29 cellular contexts compared by ENCODE assay signal in the genomic region with DNA sequence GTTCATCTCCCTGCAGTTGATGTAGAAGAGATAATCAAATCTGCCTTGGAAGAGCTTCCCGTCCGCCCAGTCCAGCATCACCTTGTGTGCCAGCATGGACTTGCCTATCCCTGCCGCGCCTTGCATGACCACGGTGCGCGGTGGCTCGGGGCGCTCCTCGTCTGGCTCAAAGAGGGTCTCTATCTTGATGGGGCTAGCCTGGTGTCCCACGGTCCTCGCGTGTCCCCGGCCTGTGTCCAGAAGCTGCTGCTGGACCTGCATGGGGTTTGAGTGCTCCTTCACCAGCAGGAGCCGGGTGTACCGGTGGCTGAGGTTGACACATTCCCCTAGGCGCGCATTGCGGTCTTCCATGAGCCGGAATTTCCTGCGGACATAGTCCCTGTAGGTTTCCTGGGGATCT. TPM values are rescaled to one million over a fixed set of nuclear protein-coding genes. Genes with fewer than 3 reads are reported as not detected.
A peak's percentile ranks its signal among the peaks of the same experiment; 100 is the strongest.
DNase-seq lines count a peak whose midpoint lies in the region; ATAC-seq and TF ChIP-seq lines count a peak whose summit lies in the region.
"Had no signal": no experiment of that assay in that cellular context is flagged by ENCODE, and none has a peak within 500 bp of the region (broad histone marks: within the 10 kb centered on the region; RNA-seq: fewer than 3 reads in every experiment).

No MANE protein-coding gene starts in this region.

- no peak overlapping the region for H3K4me3 Mint-ChIP-seq in natural killer cell treated with Interleukin-12 subunit alpha and Interleukin-12 subunit beta and Interleukin-15 and Interleukin-18, amount 100 ng/mL, for 72 hours
- no peak overlapping the region for H3K4me3 Mint-ChIP-seq in natural killer cell
- peak overlapping the region; percentile 31 for H3K4me3 Mint-ChIP-seq in endothelial cell (ENCODE audit: unreplicated experiment)
- H3K4me3 Mint-ChIP-seq: B cell; CD4-positive, alpha-beta T cell; CD8-positive, alpha-beta T cell had no signal

- H2AK5ac ChIP-seq in neuronal stem cell (ENCODE audit: low read depth, low read length): peak overlapping the region; percentile 32

- H2BK15ac ChIP-seq in neuronal stem cell (ENCODE audit: low read length): peak overlapping the region; percentile 6

- H3K9ac ChIP-seq in neuronal stem cell (ENCODE audit: low read depth, low read length, poor library complexity): no peak overlapping the region

- no CpG with 5 or more reads among the region's 21 CpGs for WGBS in neuronal stem cell (ENCODE audit: extremely low coverage in 2 of 2, insufficient read length in 2 of 2, insufficient replicate concordance in 1 of 2), 2 donors

- BruUV-seq in OCI-LY7 (replicated peaks; lab: Mats Ljungman, UMichigan): no TSS peak

- no peak overlapping the region for H3K14ac ChIP-seq in neuronal stem cell (ENCODE audit: low read length)

- no peaks in the 10 kb centered on the region for H3K9me3 Mint-ChIP-seq in natural killer cell treated with Interleukin-12 subunit alpha and Interleukin-12 subunit beta and Interleukin-15 and Interleukin-18, amount 100 ng/mL, for 72 hours
- H3K9me3 Mint-ChIP-seq in natural killer cell (no peaks in the 10 kb centered on the region), endothelial cell (ENCODE audit: unreplicated experiment) (no peaks in the 10 kb centered on the region)
- H3K9me3 Mint-ChIP-seq: CD4-positive, alpha-beta T cell; CD8-positive, alpha-beta T cell had no signal

- H3K27me3 Mint-ChIP-seq in natural killer cell treated with Interleukin-12 subunit alpha and Interleukin-12 subunit beta and Interleukin-15 and Interleukin-18, amount 100 ng/mL, for 72 hours: no peaks in the 10 kb centered on the region
- no peaks in the 10 kb centered on the region for H3K27me3 Mint-ChIP-seq in natural killer cell (ENCODE audit: low read depth in 2 of 2)
- H3K27me3 Mint-ChIP-seq in endothelial cell (ENCODE audit: unreplicated experiment): no peaks in the 10 kb centered on the region
- H3K27me3 Mint-ChIP-seq: B cell; CD4-positive, alpha-beta T cell had no signal

- no peak overlapping the region for H2BK5ac ChIP-seq in neuronal stem cell (ENCODE audit: low read length)

- H3K4me3 ChIP-seq in neuronal stem cell (ENCODE audit: low read length in 2 of 2): no peak overlapping the region
- H3K4me3 ChIP-seq in OCI-LY7 (ENCODE audit: low read depth, low read length, poor library complexity, severe bottlenecking): no peak overlapping the region
- H3K4me3 ChIP-seq: A549, GM12878 had no signal

- H3K4me1 ChIP-seq in neuronal stem cell (ENCODE audit: control insufficient read depth in 2 of 2, insufficient read depth in 1 of 2, low read depth in 1 of 2, low read length in 2 of 2): no peaks in the 10 kb centered on the region
- no peaks in the 10 kb centered on the region for H3K4me1 ChIP-seq in OCI-LY7 (ENCODE audit: insufficient read depth, low read length, poor library complexity, severe bottlenecking)
- H3K4me1 ChIP-seq: A549, Caco-2 had no signal

- no peaks in the 10 kb centered on the region for H3K4me1 Mint-ChIP-seq in natural killer cell treated with Interleukin-12 subunit alpha and Interleukin-12 subunit beta and Interleukin-15 and Interleukin-18, amount 100 ng/mL, for 72 hours (ENCODE audit: low read depth in 2 of 2)
- no peaks in the 10 kb centered on the region for H3K4me1 Mint-ChIP-seq in natural killer cell
- peaks cover 8% of the 10 kb centered on the region for H3K4me1 Mint-ChIP-seq in endothelial cell (ENCODE audit: unreplicated experiment)
- H3K4me1 Mint-ChIP-seq: B cell had no signal

- no peak overlapping the region for H4K8ac ChIP-seq in neuronal stem cell (ENCODE audit: low read depth, low read length)

- H3K27me3 ChIP-seq in neuronal stem cell (ENCODE audit: control insufficient read depth in 3 of 3, insufficient read depth in 3 of 3, low read depth in 1 of 3, low read length in 3 of 3): no peaks in the 10 kb centered on the region
- H3K27me3 ChIP-seq: BLaER1 treated with 17β-estradiol and CSF1 and Interleukin-3, amounts not matched to agents 10 nM and 100 nM had no signal

- no peak for DNase-seq in natural killer cell treated with Interleukin-12 subunit alpha and Interleukin-12 subunit beta and Interleukin-15 and Interleukin-18, amount 100 ng/mL, for 72 hours (ENCODE audit: low spot score)
- DNase-seq in natural killer cell (no peak), endothelial cell (ENCODE audit: low spot score) (no peak), neuronal stem cell (ENCODE audit: low spot score) (no peak), KG1 (lab: John Stamatoyannopoulos, UW) (no peak), UCSD-AML1 (lab: John Stamatoyannopoulos, UW; ENCODE audit: unreplicated experiment) (no peak), OCI-LY7 (ENCODE audit: low spot score) (no peak)
- DNase-seq: AML-193; Caco-2; Calu3; CD4-positive, alpha-beta T cell; CD8-positive, alpha-beta T cell; DMS 273 treated with DMSO at 0.1 percent for 48 hours; DMS153; DMS53; DMS79; DND-41; EL; GDM1 had no signal

- no peaks in the 10 kb centered on the region for H4K20me1 ChIP-seq in OCI-LY7 (ENCODE audit: insufficient read depth, low read length)

- POLR2A ChIA-PET in OCI-LY7 (lab: Charles Lee): no interaction called here

- H3K36me3 ChIP-seq in neuronal stem cell (replicated peaks in 1 of 2; ENCODE audit: control insufficient read depth in 2 of 2, insufficient read depth in 2 of 2, low read length in 2 of 2): no peaks in the 10 kb centered on the region
- H3K36me3 ChIP-seq in OCI-LY7 (ENCODE audit: insufficient read depth, low read length): no peaks in the 10 kb centered on the region

- H3K4me2 ChIP-seq in neuronal stem cell (ENCODE audit: insufficient read depth, low read length, poor library complexity, severe bottlenecking) (no peak overlapping the region), OCI-LY7 (ENCODE audit: low read length) (no peak overlapping the region)
- H3K4me2 ChIP-seq: A549 had no signal

- CTCF ChIA-PET in OCI-LY7 (lab: Charles Lee; ENCODE audit: unreplicated experiment): no interaction called here

- no peaks in the 10 kb centered on the region for H3K79me1 ChIP-seq in neuronal stem cell (ENCODE audit: low read depth, low read length)

- no peaks in the 10 kb centered on the region for H3K9me3 ChIP-seq in neuronal stem cell (replicated peaks in 1 of 2; ENCODE audit: control insufficient read depth in 2 of 2, insufficient read depth in 1 of 2, low read depth in 1 of 2, low read length in 2 of 2)
- H3K9me3 ChIP-seq in OCI-LY7 (ENCODE audit: low read length): no peaks in the 10 kb centered on the region
- H3K9me3 ChIP-seq: A549; BLaER1 treated with 17β-estradiol and CSF1 and Interleukin-3, amounts not matched to agents 10 nM and 100 nM; Caco-2 had no signal

- TF ChIP-seq CTCF in natural killer cell (IDR thresholded peaks at IDR 0.05) (no peak), endothelial cell (IDR thresholded peaks at IDR 0.05; ENCODE audit: unreplicated experiment) (no peak), OCI-LY7 (conservative IDR thresholded peaks at IDR 0.05; ENCODE audit: low read length) (no peak)

- intact Hi-C loops in natural killer cell (cut with micrococcal nuclease): no loop called here
- intact Hi-C loops in OCI-LY7 (cut with micrococcal nuclease; ENCODE audit: unreplicated experiment): no loop called here

- peak overlapping the region; percentile 13 for H3K18ac ChIP-seq in neuronal stem cell (ENCODE audit: low read length)

- peak overlapping the region; percentile 81 for H3K23ac ChIP-seq in neuronal stem cell (ENCODE audit: low read depth, low read length, poor library complexity)

- H4K91ac ChIP-seq in neuronal stem cell (ENCODE audit: low read depth, low read length, poor library complexity): peak overlapping the region; percentile 5

- no peak overlapping the region for H2BK120ac ChIP-seq in neuronal stem cell (ENCODE audit: low read depth, low read length)

- H3K27ac ChIP-seq in neuronal stem cell (replicated peaks; ENCODE audit: low read length) (no peak overlapping the region), OCI-LY7 (ENCODE audit: low read depth, low read length, poor library complexity, severe bottlenecking) (no peak overlapping the region)
- H3K27ac ChIP-seq: 22Rv1; A549; BLaER1 treated with 17β-estradiol and CSF1 and Interleukin-3, amounts not matched to agents 10 nM and 100 nM; C4-2B had no signal

- H3K4ac ChIP-seq in neuronal stem cell (ENCODE audit: low read length): no peak overlapping the region

- no peaks in the 10 kb centered on the region for H3K36me3 Mint-ChIP-seq in natural killer cell treated with Interleukin-12 subunit alpha and Interleukin-12 subunit beta and Interleukin-15 and Interleukin-18, amount 100 ng/mL, for 72 hours
- H3K36me3 Mint-ChIP-seq in natural killer cell (no peaks in the 10 kb centered on the region), endothelial cell (ENCODE audit: low read depth, unreplicated experiment) (no peaks in the 10 kb centered on the region)
- H3K36me3 Mint-ChIP-seq: CD8-positive, alpha-beta T cell had no signal

- no peaks in the 10 kb centered on the region for H3K9me2 ChIP-seq in OCI-LY7 (ENCODE audit: insufficient read depth, low read length)

- H3K79me2 ChIP-seq in OCI-LY7 (ENCODE audit: insufficient read depth, low read depth, low read length): no peaks in the 10 kb centered on the region

- H2BK12ac ChIP-seq in neuronal stem cell (ENCODE audit: low read length): no peak overlapping the region

- no peak overlapping the region for H2AFZ ChIP-seq in neuronal stem cell (ENCODE audit: low read length)
- H2AFZ ChIP-seq in OCI-LY7 (ENCODE audit: low read length): no peak overlapping the region

- ATAC-seq in natural killer cell treated with Interleukin-12 subunit alpha and Interleukin-12 subunit beta and Interleukin-15 and Interleukin-18, amount 100 ng/mL, for 72 hours: peak; percentile 17 to 36
- no peak for ATAC-seq in natural killer cell
- ATAC-seq: A549; CD8-positive, alpha-beta T cell; GM12878 had no signal

- H3K27ac Mint-ChIP-seq in natural killer cell treated with Interleukin-12 subunit alpha and Interleukin-12 subunit beta and Interleukin-15 and Interleukin-18, amount 100 ng/mL, for 72 hours: no peak overlapping the region
- H3K27ac Mint-ChIP-seq in natural killer cell (no peak overlapping the region), endothelial cell (ENCODE audit: unreplicated experiment) (no peak overlapping the region)
- H3K27ac Mint-ChIP-seq: B cell; CD4-positive, alpha-beta T cell; CD8-positive, alpha-beta T cell had no signal

RNA-seq across cellular contexts. Expression of a gene that starts 13.2 kb away (rescaled TPM):
- 1 to 10 TPM in 1 of 2 donors, not detected in 1; 3.0 TPM for total RNA-seq in natural killer cell treated with Interleukin-12 subunit alpha and Interleukin-12 subunit beta and Interleukin-15 and Interleukin-18, amount 100 ng/mL, for 72 hours
- 10 to 100 TPM in 1 of 3 donors, under 1 TPM in 2; 0.35 to 13.6 (median 0.84) TPM for total RNA-seq in natural killer cell
- total RNA-seq in endothelial cell (ENCODE audit: unreplicated experiment): 2.1 TPM
- 0.03 TPM for polyA plus RNA-seq in neuronal stem cell (2013, experiment 1 of 2)
- 0.01 TPM for polyA plus RNA-seq in neuronal stem cell (2013, experiment 2 of 2)
- not detected in 2 replicates for total RNA-seq in OCI-LY7 (2014; rRNA removed; shearing (Covaris generic))
- total RNA-seq in OCI-LY7 (2022): not detected in 2 replicates
- total RNA-seq: A172; B cell; Caco-2; Calu3; CD8-positive, alpha-beta T cell; Daoy; G401; GM12878 had no signal
- polyA plus RNA-seq: BJ, GM12878 had no signal

RNA-seq across cellular contexts. Expression of a gene that starts 56.8 kb away (rescaled TPM):
- 10 to 100 TPM; 17.8 to 17.9 TPM for total RNA-seq in natural killer cell treated with Interleukin-12 subunit alpha and Interleukin-12 subunit beta and Interleukin-15 and Interleukin-18, amount 100 ng/mL, for 72 hours
- total RNA-seq in natural killer cell: 100 to 1,000 TPM; 219 to 658 (median 296) TPM
- total RNA-seq in endothelial cell (ENCODE audit: unreplicated experiment): 123 TPM
- 113 TPM for polyA plus RNA-seq in neuronal stem cell (2013, experiment 1 of 2)
- 114 TPM for polyA plus RNA-seq in neuronal stem cell (2013, experiment 2 of 2)
- total RNA-seq in OCI-LY7 (2014; rRNA removed; shearing (Covaris generic)): 0.98 and 3.2 TPM in 2 replicates
- 0.55 and 0.82 TPM in 2 replicates for total RNA-seq in OCI-LY7 (2022)

Comparison
In these comparisons a context has a peak if more than half of its experiments do, and no peak if none do; other contexts are left out.
1. ATAC-seq: peak in natural killer cell treated with Interleukin-12 subunit alpha and Interleukin-12 subunit beta and Interleukin-15 and Interleukin-18, amount 100 ng/mL, for 72 hours (2 of 2); none in natural killer cell (0 of 3).
2. RNA of a gene that starts 56.8 kb away (total RNA-seq): 219 to 658 TPM in natural killer cell, 123 TPM in endothelial cell (single experiment) and 17.8 to 17.9 TPM in natural killer cell treated with Interleukin-12 subunit alpha and Interleukin-12 subunit beta and Interleukin-15 and Interleukin-18, amount 100 ng/mL, for 72 hours; 0.55 to 3.2 TPM in OCI-LY7; every median in the first group is over 4 times any median in the second.